In genomic region chr17:16473286-16474011, GRCh38 we compare ENCODE assay signal across 21 cellular contexts. TPM values are rescaled to one million over a fixed set of nuclear protein-coding genes. Genes with fewer than 3 reads are reported as not detected.
DNase-seq lines count a peak whose midpoint lies in the region; ATAC-seq, FAIRE-seq and TF ChIP-seq lines count a peak whose summit lies in the region.
"Had no signal": no experiment of that assay in that cellular context is flagged by ENCODE, and none has a peak within 500 bp of the region (broad histone marks: within the 10 kb centered on the region; RNA-seq: fewer than 3 reads in every experiment).

No MANE protein-coding gene starts in this region.

- H2AFZ ChIP-seq in osteoblast (ENCODE audit: low read length): no peak overlapping the region
- H2AFZ ChIP-seq: GM23248 had no signal

- H3K4me2 ChIP-seq in osteoblast (ENCODE audit: insufficient read depth, low read length): no peak overlapping the region

- H3K4me1 ChIP-seq in osteoblast (ENCODE audit: insufficient read depth, low read length) (peaks cover 10% of the 10 kb centered on the region), left ventricle myocardium inferior (peaks cover 31% of the 10 kb centered on the region)

- H3K27me3 Mint-ChIP-seq in stimulated activated memory B cell treated with anti-CD40 and anti-IgM and Interleukin-4, amounts not matched to agents 10 μg/mL and 1 μg/mL and 100 μg/mL, for 72 hours: no peaks in the 10 kb centered on the region
- H3K27me3 Mint-ChIP-seq: CD4-positive, alpha-beta memory T cell had no signal

- H3K27me3 ChIP-seq in osteoblast (ENCODE audit: insufficient read depth, low read length): no peaks in the 10 kb centered on the region
- H3K27me3 ChIP-seq in left ventricle myocardium inferior (ENCODE audit: low read depth): no peaks in the 10 kb centered on the region

- DNase-seq in ELF-1 (ENCODE audit: low read depth, low spot score): peak; percentile 63
- DNase-seq in HTR-8/SVneo (ENCODE audit: insufficient read length, low spot score): no peak
- peak; percentile 66 for DNase-seq in osteoblast (ENCODE audit: insufficient read length, low spot score, missing footprints)
- DNase-seq in OCI-M1 (lab: John Stamatoyannopoulos, UW): no peak
- no peak for DNase-seq in left ventricle myocardium inferior
- DNase-seq: ACHN; AML-193; Calu3; CD4-positive, alpha-beta memory T cell; DMS79 treated with DMSO at 0.1 percent for 48 hours; GM23248; HCEC 1CT; HFFc6; KG1 had no signal

- no peaks in the 10 kb centered on the region for H3K36me3 ChIP-seq in osteoblast (ENCODE audit: insufficient read depth, low read length)
- no peaks in the 10 kb centered on the region for H3K36me3 ChIP-seq in left ventricle myocardium inferior

- intact Hi-C loops in left ventricle myocardium inferior (cut with micrococcal nuclease): no loop called here

- H3K9me3 ChIP-seq in osteoblast (ENCODE audit: low read depth, low read length) (no peaks in the 10 kb centered on the region), left ventricle myocardium inferior (replicated peaks) (no peaks in the 10 kb centered on the region)

- no peaks in the 10 kb centered on the region for H3K9me3 Mint-ChIP-seq in stimulated activated memory B cell treated with anti-CD40 and anti-IgM and Interleukin-4, amounts not matched to agents 10 μg/mL and 1 μg/mL and 100 μg/mL, for 72 hours
- H3K9me3 Mint-ChIP-seq: CD4-positive, alpha-beta memory T cell; HFFc6 had no signal

- no peak overlapping the region for H3K27ac Mint-ChIP-seq in stimulated activated memory B cell treated with anti-CD40 and anti-IgM and Interleukin-4, amounts not matched to agents 10 μg/mL and 1 μg/mL and 100 μg/mL, for 72 hours
- H3K27ac Mint-ChIP-seq: CD4-positive, alpha-beta memory T cell; HFFc6 had no signal

- no peaks in the 10 kb centered on the region for H4K20me1 ChIP-seq in osteoblast (ENCODE audit: insufficient read depth, low read length)

- H3K4me3 Mint-ChIP-seq in stimulated activated memory B cell treated with anti-CD40 and anti-IgM and Interleukin-4, amounts not matched to agents 10 μg/mL and 1 μg/mL and 100 μg/mL, for 72 hours: no peak overlapping the region
- H3K4me3 Mint-ChIP-seq: CD4-positive, alpha-beta memory T cell; HFFc6 had no signal

- H3K36me3 Mint-ChIP-seq in stimulated activated memory B cell treated with anti-CD40 and anti-IgM and Interleukin-4, amounts not matched to agents 10 μg/mL and 1 μg/mL and 100 μg/mL, for 72 hours: no peaks in the 10 kb centered on the region
- H3K36me3 Mint-ChIP-seq: CD4-positive, alpha-beta memory T cell had no signal

- H3K4me3 ChIP-seq in osteoblast (ENCODE audit: insufficient read depth, low read length) (no peak overlapping the region), left ventricle myocardium inferior (no peak overlapping the region)
- H3K4me3 ChIP-seq: GM12878, GM23248 had no signal

- H3K27ac ChIP-seq in osteoblast (ENCODE audit: low read depth, low read length): no peak overlapping the region
- H3K27ac ChIP-seq in left ventricle myocardium inferior (replicated peaks): no peak overlapping the region
- H3K27ac ChIP-seq: C4-2B, GM23248, HL-60 had no signal

- no peaks in the 10 kb centered on the region for H3K79me2 ChIP-seq in osteoblast (ENCODE audit: insufficient read depth, low read length)

- peak; percentile 25 for ATAC-seq in esophagus mucosa
- ATAC-seq in stimulated activated memory B cell treated with anti-CD40 and anti-IgM and Interleukin-4, amounts not matched to agents 10 μg/mL and 1 μg/mL and 100 μg/mL, for 72 hours: no peak
- ATAC-seq: GM12878 had no signal

- peak; percentile 36 for FAIRE-seq in HTR-8/SVneo (lab: Jason Lieb, UNC)
- FAIRE-seq: GM12878, GM19239 had no signal

- H3K4me1 Mint-ChIP-seq in stimulated activated memory B cell treated with anti-CD40 and anti-IgM and Interleukin-4, amounts not matched to agents 10 μg/mL and 1 μg/mL and 100 μg/mL, for 72 hours: no peaks in the 10 kb centered on the region

- TF ChIP-seq CTCF in osteoblast (IDR thresholded peaks at IDR 0.05; ENCODE audit: extremely low read depth, low read depth, low read length): no peak
- no peak for TF ChIP-seq CTCF in left ventricle myocardium inferior (IDR thresholded peaks at IDR 0.05; ENCODE audit: borderline replicate concordance)

RNA-seq across cellular contexts. Expression of gene LRRC75A, which starts 18.5 kb away (rescaled TPM):
- total RNA-seq in esophagus mucosa (0.08 TPM), osteoblast (0.88 and 1.4 TPM in 2 replicates), left ventricle myocardium inferior (0.96 TPM)

RNA-seq across cellular contexts. Expression of gene TRPV2, which starts 58.1 kb away (rescaled TPM):
- 2.7 TPM for total RNA-seq in esophagus mucosa
- 62.5 and 71.3 TPM in 2 replicates for total RNA-seq in osteoblast
- 6.7 TPM for total RNA-seq in left ventricle myocardium inferior
- total RNA-seq: A172 had no signal

Comparison
In these comparisons a context has a peak if more than half of its experiments do, and no peak if none do; other contexts are left out.
1. DNase-seq: peak in ELF-1 (single experiment) and osteoblast (single experiment); none in HTR-8/SVneo (single experiment), OCI-M1 (single experiment) and left ventricle myocardium inferior (single experiment).